ENCODE assay signal across 27 cellular contexts in genomic region chr7:132858760-132859159, GRCh38.
"Had no signal": no experiment of that assay in that cellular context is flagged by ENCODE, and none has a peak within 500 bp of the region (broad histone marks: within the 10 kb centered on the region; RNA-seq: fewer than 3 reads in every experiment).

No MANE protein-coding gene starts in this region.

- H3K9me3 Mint-ChIP-seq: dendritic cell treated with granulocyte-macrophage colony-stimulating factor and Interleukin-4, amounts not matched to agents 40 ng/mL and 50 ng/mL, for 4 days had no signal

- H3K27me3 ChIP-seq: colonic mucosa, esophagus squamous epithelium, gastrocnemius medialis, heart right ventricle, left lung had no signal

- H3K4me3 ChIP-seq: colonic mucosa, esophagus squamous epithelium, gastrocnemius medialis, heart right ventricle, left lung, lower lobe of right lung, mucosa of descending colon had no signal

- H3K4me1 Mint-ChIP-seq: endodermal cell, mesothelial cell of epicardium had no signal

- H3K27ac ChIP-seq: colonic mucosa, epithelial cell of prostate, esophagus squamous epithelium, gastrocnemius medialis, heart right ventricle, left lung, lower lobe of right lung had no signal

- H3K27me3 Mint-ChIP-seq: dendritic cell treated with granulocyte-macrophage colony-stimulating factor and Interleukin-4, amounts not matched to agents 40 ng/mL and 50 ng/mL, for 4 days; effector memory CD8-positive, alpha-beta T cell had no signal

- H3K9me3 ChIP-seq: colonic mucosa, esophagus squamous epithelium, gastrocnemius medialis, left lung, lower lobe of right lung, mucosa of descending colon had no signal

- ATAC-seq: effector memory CD8-positive, alpha-beta T cell; esophagus mucosa; gastrocnemius medialis; heart right ventricle; left cardiac atrium; left lung; left ventricle myocardium superior; lower lobe of right lung; mucosa of descending colon had no signal

- H3K4me1 ChIP-seq: colonic mucosa, esophagus squamous epithelium, gastrocnemius medialis, left lung, lower lobe of right lung had no signal

- H3K4me3 Mint-ChIP-seq: dendritic cell treated with granulocyte-macrophage colony-stimulating factor and Interleukin-4, amounts not matched to agents 40 ng/mL and 50 ng/mL, for 4 days; effector memory CD8-positive, alpha-beta T cell; endodermal cell; mesothelial cell of epicardium had no signal

- FAIRE-seq: endometrium, islet of Langerhans, keratinocyte had no signal

- DNase-seq: colonic mucosa; cortex of kidney; effector CD8-positive, alpha-beta T cell; effector memory CD8-positive, alpha-beta T cell; endodermal cell; erythroblast; esophagus squamous epithelium; foreskin fibroblast; foreskin melanocyte; gastrocnemius medialis; glutamatergic neuron; head of caudate nucleus; heart right ventricle; hippocampal formation; left cardiac atrium; left lung; left ventricle myocardium superior; lower lobe of right lung; mesenchymal stem cell; mucosa of descending colon had no signal

- H3K36me3 ChIP-seq: colonic mucosa, esophagus squamous epithelium, gastrocnemius medialis, left lung, lower lobe of right lung had no signal

- H3K27ac Mint-ChIP-seq: dendritic cell treated with granulocyte-macrophage colony-stimulating factor and Interleukin-4, amounts not matched to agents 40 ng/mL and 50 ng/mL, for 4 days; endodermal cell; mesothelial cell of epicardium had no signal
